Comparison of ENCODE assay signal across 8 cellular contexts in genomic region chr12:49131051-49131972, GRCh38. TPM values are rescaled to one million over a fixed set of nuclear protein-coding genes. Genes with fewer than 3 reads are reported as not detected.
DNase-seq lines count a peak whose midpoint lies in the region; ATAC-seq and TF ChIP-seq lines count a peak whose summit lies in the region.

Gene TUBA1B, minus strand, starts transcription at chr12:49131395. Its CDS starts 95 bp downstream, at chr12:49131300.

- H3K4me1 ChIP-seq in liver (ENCODE audit: control insufficient read depth in 4 of 4, insufficient read depth in 4 of 4, low read length in 3 of 4): peaks cover 2 to 15% (median 7%) of the 10 kb centered on the region in 4 donors

- ATAC-seq in GM19397 (IDR thresholded peaks at IDR 0.05; ENCODE audit: unreplicated experiment) (peak; percentile 75), HG03558 (IDR thresholded peaks at IDR 0.05; ENCODE audit: extremely low read depth, unreplicated experiment) (peak; percentile 36)

- no peaks in the 10 kb centered on the region for H3K9me3 ChIP-seq in liver (ENCODE audit: control insufficient read depth in 4 of 4, low read length in 3 of 4)

- no peaks in the 10 kb centered on the region for H3K27me3 Mint-ChIP-seq in CD14-positive monocyte (ENCODE audit: low read depth in 3 of 3)
- H3K27me3 Mint-ChIP-seq in activated CD4-positive, alpha-beta memory T cell treated with anti-CD3 and anti-CD28 coated beads for 36 hours: peaks cover 7% of the 10 kb centered on the region

- peaks cover 0 to 2% (median 0%) of the 10 kb centered on the region in 7 donors for H3K9me3 Mint-ChIP-seq in CD14-positive monocyte
- H3K9me3 Mint-ChIP-seq in activated CD4-positive, alpha-beta memory T cell treated with anti-CD3 and anti-CD28 coated beads for 36 hours: no peaks in the 10 kb centered on the region

- peak within 1 kb of the TSS; percentile 94 to 96 (median 96) for H3K27ac Mint-ChIP-seq in CD14-positive monocyte
- peak within 1 kb of the TSS; percentile 99 for H3K27ac Mint-ChIP-seq in activated CD4-positive, alpha-beta memory T cell treated with anti-CD3 and anti-CD28 coated beads for 36 hours

- intact Hi-C loops in CD14-positive monocyte (cut with micrococcal nuclease): loop anchor here (5.0 to 10.0 kb wide), 5 partner anchors 51 to 103 kb away; partner anchors contain the start of gene TUBA1A (in 1 of the 2)
- intact Hi-C loops in activated CD4-positive, alpha-beta memory T cell treated with anti-CD3 and anti-CD28 coated beads for 36 hours (cut with micrococcal nuclease): loop anchor here (1.0 to 5.0 kb wide), 5 partner anchors 43 to 415 kb away; partner anchors contain the start of genes CCNT1 and TUBA1C

- no peak for TF ChIP-seq RAD21 in liver (IDR thresholded peaks at IDR 0.05)

- TF ChIP-seq CTCF in CD14-positive monocyte (IDR thresholded peaks at IDR 0.05) (no peak), liver (IDR thresholded peaks at IDR 0.05; ENCODE audit: low read depth, low read length, missing input control) (no peak)

- no peaks in the 10 kb centered on the region for H3K27me3 ChIP-seq in liver (ENCODE audit: control insufficient read depth in 4 of 4, insufficient read depth in 4 of 4, low read length in 3 of 4)

- peaks cover 31 to 42% of the 10 kb centered on the region in 2 donors for H3K36me3 Mint-ChIP-seq in CD14-positive monocyte
- peaks cover 44% of the 10 kb centered on the region for H3K36me3 Mint-ChIP-seq in activated CD4-positive, alpha-beta memory T cell treated with anti-CD3 and anti-CD28 coated beads for 36 hours

- peak within 1 kb of the TSS; percentile 79 to 91 for H3K9ac ChIP-seq in liver (ENCODE audit: low read depth in 1 of 2, low read length in 2 of 2)

- peak within 1 kb of the TSS; percentile 94 to 97 for H3K4me3 Mint-ChIP-seq in CD14-positive monocyte
- H3K4me3 Mint-ChIP-seq in activated CD4-positive, alpha-beta memory T cell treated with anti-CD3 and anti-CD28 coated beads for 36 hours: peak within 1 kb of the TSS; percentile 97

- under 1% methylated on average over 82 of the region's 82 CpGs for WGBS in liver

- peaks cover 4 to 14% (median 9%) of the 10 kb centered on the region in 4 donors for H3K36me3 ChIP-seq in liver (ENCODE audit: control insufficient read depth in 4 of 4, insufficient read depth in 3 of 4, low read depth in 1 of 4, low read length in 3 of 4)

- peak within 1 kb of the TSS; percentile 63 to 95 (median 93) for H3K4me3 ChIP-seq in liver (ENCODE audit: low read depth in 1 of 3, low read length in 3 of 3)

- H3K4me1 Mint-ChIP-seq in CD14-positive monocyte: peaks cover 38% of the 10 kb centered on the region
- peaks cover 46% of the 10 kb centered on the region for H3K4me1 Mint-ChIP-seq in activated CD4-positive, alpha-beta memory T cell treated with anti-CD3 and anti-CD28 coated beads for 36 hours (ENCODE audit: low read depth)

- DNase-seq in CD14-positive monocyte (ENCODE audit: low spot score) (peak; percentile 59), NCI-H82 treated with DMSO at 0.1 percent for 48 hours (lab: John Stamatoyannopoulos, UW; ENCODE audit: unreplicated experiment) (peak; percentile 87), dermis microvascular lymphatic vessel endothelial cell (ENCODE audit: low read depth in 2 of 2) (peak; percentile 62 to 93)
- peak; percentile 92 for DNase-seq in activated CD4-positive, alpha-beta memory T cell treated with anti-CD3 and anti-CD28 coated beads for 36 hours
- peak; percentile 91 for DNase-seq in stimulated activated CD4-positive, alpha-beta T cell treated with anti-CD3 and anti-CD28 coated beads, Interleukin-4, amount 100 ng/mL, for 24 hours

- CTCF ChIA-PET in activated CD4-positive, alpha-beta memory T cell treated with anti-CD3 and anti-CD28 coated beads for 36 hours (lab: Charles Lee): interaction anchor here (0.6 to 4.4 kb wide), 20 partner anchors 21 to 278 kb away, joined by 3 to 36 read pairs (median 5); partner anchors contain the start of genes DHH, LMBR1L, RHEBL1 and TUBA1A

- peak within 1 kb of the TSS; percentile 97 to 99 for H3K27ac ChIP-seq in liver (ENCODE audit: low read depth in 1 of 2, low read length in 2 of 2)

- POLR2A ChIA-PET in activated CD4-positive, alpha-beta memory T cell treated with anti-CD3 and anti-CD28 coated beads for 36 hours (lab: Charles Lee): interaction anchor here (0.5 to 4.7 kb wide), 34 partner anchors 9 to 1097 kb away, joined by 3 to 71 read pairs (median 5); partner anchors contain the start of genes DDX23, DHH, FKBP11 and KANSL2

TF ChIP-seq in liver, 16 proteins besides CTCF, POLR2A, EP300 and RAD21:
- TF ChIP-seq YY1 (IDR thresholded peaks at IDR 0.05) (peak; percentile 35), FOXA2 (IDR thresholded peaks at IDR 0.05) (no peak), REST (IDR thresholded peaks at IDR 0.05) (peak; percentile 86), TAF1 (conservative IDR thresholded peaks at IDR 0.05) (peak; percentile 89)

RNA-seq across cellular contexts. Expression of gene TUBA1B, which starts in this region (rescaled TPM):
- 100 to 1,000 TPM; 481 to 538 TPM for polyA plus RNA-seq in CD14-positive monocyte
- 1,000 to 10,000 TPM; 2,573 to 2,575 TPM for total RNA-seq in activated CD4-positive, alpha-beta memory T cell treated with anti-CD3 and anti-CD28 coated beads for 36 hours
- total RNA-seq in dermis microvascular lymphatic vessel endothelial cell: 914 and 1,463 TPM in 2 replicates
- 1,000 to 10,000 TPM in 1 of 2 donors, 100 to 1,000 TPM in 1; 161 to 1,268 TPM for total RNA-seq in liver
- polyA plus RNA-seq in liver: 100 to 1,000 TPM; 125 to 325 TPM

Comparison
In these comparisons a context has a peak if more than half of its experiments do, and no peak if none do; other contexts are left out.
1. Peak in every context shown above with its lines: DNase-seq, ATAC-seq, H3K4me3 ChIP-seq and H3K27ac ChIP-seq.